Comparison of ENCODE assay signal across 13 cellular contexts in genomic region chr17:77495575-77495974, GRCh38.
DNase-seq lines count a peak whose midpoint lies in the region; TF ChIP-seq lines count a peak whose summit lies in the region.
"Had no signal": no experiment of that assay in that cellular context is flagged by ENCODE, and none has a peak within 500 bp of the region (broad histone marks: within the 10 kb centered on the region; RNA-seq: fewer than 3 reads in every experiment).

No MANE protein-coding gene starts in this region.

- peaks cover 8% of the 10 kb centered on the region for H3K4me1 Mint-ChIP-seq in HFFc6 (ENCODE audit: low read depth)
- no peaks in the 10 kb centered on the region for H3K4me1 Mint-ChIP-seq in endodermal cell

- H3K27ac ChIP-seq in endodermal cell (ENCODE audit: low read depth, low read length) (no peak overlapping the region), spleen (peak overlapping the region in 2 of 8 donors; percentile 52 to 64), PC-9 (no peak overlapping the region)
- H3K27ac ChIP-seq: HL-60 had no signal

- POLR2A ChIA-PET in PC-9 (lab: Charles Lee; ENCODE audit: unreplicated experiment) = interaction anchor here (0.6 kb wide), 1 partner anchor 242 kb away, joined by 5 read pairs; no protein-coding TSS in a partner anchor

- H3K27me3 Mint-ChIP-seq in HFFc6 (ENCODE audit: insufficient read depth) (peaks cover 9% of the 10 kb centered on the region), endodermal cell (ENCODE audit: insufficient read depth) (no peaks in the 10 kb centered on the region)
- H3K27me3 Mint-ChIP-seq: progenitor cell of endocrine pancreas; stimulated activated memory B cell treated with anti-CD40 and anti-IgM and Interleukin-4, amounts not matched to agents 10 μg/mL and 1 μg/mL and 100 μg/mL, for 72 hours had no signal

- H3K36me3 Mint-ChIP-seq in HFFc6 (ENCODE audit: low read depth) = peaks cover 4% of the 10 kb centered on the region; the same call in 1 of the 2 replicates
- H3K36me3 Mint-ChIP-seq in endodermal cell (ENCODE audit: low read depth) = peaks cover 35% of the 10 kb centered on the region

- H3K79me2 ChIP-seq in PC-9 (ENCODE audit: low read depth) = no peaks in the 10 kb centered on the region

- BruUV-seq in PC-9 (replicated peaks; lab: Mats Ljungman, UMichigan) = no TSS peak

- H3K27ac Mint-ChIP-seq in HFFc6 (peak overlapping the region; percentile 41; the same call in 1 of the 2 replicates), endodermal cell (no peak overlapping the region)
- H3K27ac Mint-ChIP-seq: progenitor cell of endocrine pancreas had no signal

- H3K36me3 ChIP-seq in endodermal cell (ENCODE audit: control insufficient read depth, insufficient read depth, low read length) (peaks cover 63% of the 10 kb centered on the region), spleen (peaks cover 2 to 99% (median 90%) of the 10 kb centered on the region in 6 donors), PC-9 (ENCODE audit: low read depth) (no peaks in the 10 kb centered on the region)

- no peak overlapping the region for H2AFZ ChIP-seq in PC-9

- WGBS in endodermal cell (ENCODE audit: insufficient coverage in 1 of 2, insufficient read length in 1 of 2), 2 experiments = 93 to 96% methylated on average over 9 to 11 of the region's 11 CpGs
- WGBS in spleen, 5 donors = 91 to 95% (median 94%) methylated on average over 11 of the region's 11 CpGs

- no peak for TF ChIP-seq POLR2A in spleen (IDR thresholded peaks at IDR 0.05)

- CTCF ChIA-PET in PC-9 (lab: Charles Lee) = no interaction called here

- peaks cover 8% of the 10 kb centered on the region for H4K20me1 ChIP-seq in PC-9 (ENCODE audit: insufficient read depth)

- no peaks in the 10 kb centered on the region for H3K27me3 ChIP-seq in endodermal cell (ENCODE audit: control insufficient read depth, insufficient read depth, low read length, poor library complexity, severe bottlenecking)
- no peaks in the 10 kb centered on the region for H3K27me3 ChIP-seq in spleen (replicated peaks in 1 of 7)
- no peaks in the 10 kb centered on the region for H3K27me3 ChIP-seq in PC-9 (ENCODE audit: insufficient read depth, low read depth)
- H3K27me3 ChIP-seq: vagina had no signal

- H3K9me3 ChIP-seq in endodermal cell (ENCODE audit: control insufficient read depth, low read length) = no peaks in the 10 kb centered on the region
- H3K9me3 ChIP-seq in spleen = no peaks in the 10 kb centered on the region
- H3K9me3 ChIP-seq in PC-9 (ENCODE audit: insufficient read depth, low read depth) = no peaks in the 10 kb centered on the region
- H3K9me3 ChIP-seq: vagina had no signal

- no peak overlapping the region for H3K4me2 ChIP-seq in PC-9

- no peaks in the 10 kb centered on the region for H3F3A ChIP-seq in PC-9 (ENCODE audit: insufficient read depth, low read depth)

- no peak overlapping the region for H3K9ac ChIP-seq in endodermal cell (ENCODE audit: extremely low read depth, low read length, poor library complexity, severe bottlenecking)

- H3K4me3 ChIP-seq in endodermal cell (ENCODE audit: low read length) (no peak overlapping the region), spleen (no peak overlapping the region), PC-9 (no peak overlapping the region)
- H3K4me3 ChIP-seq: vagina had no signal

- no peak for TF ChIP-seq CTCF in HFFc6 (IDR thresholded peaks at IDR 0.05)
- TF ChIP-seq CTCF in endodermal cell (conservative IDR thresholded peaks at IDR 0.05) = no peak
- TF ChIP-seq CTCF in spleen (IDR thresholded peaks at IDR 0.05 in 8 of 11, conservative IDR thresholded peaks at IDR 0.05 in 3 of 11) = no peak
- TF ChIP-seq CTCF in PC-9 (conservative IDR thresholded peaks at IDR 0.05) = no peak

- intact Hi-C loops in spleen (cut with DNase I; ENCODE audit: low total_unique reads) = no loop called here
- intact Hi-C loops in PC-9 (cut with micrococcal nuclease; ENCODE audit: unreplicated experiment) = loop anchor here (1.0 to 2.0 kb wide), 4 partner anchors 65 to 627 kb away; partner anchors contain the start of gene MGAT5B

- peak; percentile 58 for DNase-seq in activated effector memory CD4-positive, alpha-beta T cell treated with anti-CD3 and anti-CD28 coated beads, Interleukin-2, amount 50 U/mL, for 16 hours
- DNase-seq in activated effector memory CD4-positive, alpha-beta T cell treated with Interleukin-2 at 50 U/mL for 16 hours = no peak
- DNase-seq in HFFc6 (no peak), endodermal cell (peak; percentile 26), spleen (peak; percentile 69), PC-9 (no peak), NCI-H128 (lab: John Stamatoyannopoulos, UW; ENCODE audit: unreplicated experiment) (no peak), HT-29 (ENCODE audit: low spot score) (no peak)
- DNase-seq: NCI-H1092 treated with DMSO at 0.1 percent for 48 hours had no signal

- no peaks in the 10 kb centered on the region for H3K9me3 Mint-ChIP-seq in HFFc6
- H3K9me3 Mint-ChIP-seq in endodermal cell = no peaks in the 10 kb centered on the region
- H3K9me3 Mint-ChIP-seq: stimulated activated memory B cell treated with anti-CD40 and anti-IgM and Interleukin-4, amounts not matched to agents 10 μg/mL and 1 μg/mL and 100 μg/mL, for 72 hours had no signal

- H3K4me1 ChIP-seq in endodermal cell (ENCODE audit: control insufficient read depth, insufficient read depth, low read length) (no peaks in the 10 kb centered on the region), spleen (peaks cover 10 to 52% (median 38%) of the 10 kb centered on the region in 6 donors), PC-9 (replicated peaks; ENCODE audit: insufficient read depth) (no peaks in the 10 kb centered on the region)

- H3K9me2 ChIP-seq in PC-9 (ENCODE audit: insufficient read depth) = no peaks in the 10 kb centered on the region

- H3K4me3 Mint-ChIP-seq in HFFc6 (no peak overlapping the region), endodermal cell (no peak overlapping the region)
- H3K4me3 Mint-ChIP-seq: stimulated activated memory B cell treated with anti-CD40 and anti-IgM and Interleukin-4, amounts not matched to agents 10 μg/mL and 1 μg/mL and 100 μg/mL, for 72 hours had no signal

Comparison
In these comparisons a context has a peak if more than half of its experiments do, and no peak if none do; other contexts are left out.
1. DNase-seq: peak in activated effector memory CD4-positive, alpha-beta T cell treated with anti-CD3 and anti-CD28 coated beads, Interleukin-2, amount 50 U/mL, for 16 hours (single experiment), endodermal cell (single experiment) and spleen (single experiment); none in activated effector memory CD4-positive, alpha-beta T cell treated with Interleukin-2 at 50 U/mL for 16 hours (single experiment), HFFc6 (single experiment), PC-9 (0 of 2), NCI-H128 (single experiment) and HT-29 (single experiment).